In the genomic region with DNA sequence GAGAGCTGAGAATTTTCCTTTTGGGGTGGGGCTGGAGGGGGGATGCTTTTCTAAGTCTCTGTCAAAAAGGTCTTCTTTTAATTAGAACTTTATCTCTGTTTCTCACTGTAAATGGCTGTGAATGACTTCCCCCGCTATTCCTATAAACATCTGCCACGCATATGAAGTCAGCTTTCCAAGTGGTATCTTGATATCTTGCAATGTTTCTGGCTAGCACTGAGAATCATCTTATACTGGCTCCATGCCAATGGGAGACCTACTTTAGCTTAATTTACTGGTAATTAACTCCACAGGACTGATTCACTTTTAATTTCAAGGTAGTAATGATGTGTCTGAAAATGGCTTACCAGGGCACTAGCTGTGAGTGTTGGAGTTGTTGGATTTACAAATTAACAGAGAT, we compare ENCODE assay signal across 22 cellular contexts. TPM values are rescaled to one million over a fixed set of nuclear protein-coding genes. Genes with fewer than 3 reads are reported as not detected.
"Had no signal": no experiment of that assay in that cellular context is flagged by ENCODE, and none has a peak within 500 bp of the region (broad histone marks: within the 10 kb centered on the region; RNA-seq: fewer than 3 reads in every experiment).

No MANE protein-coding gene starts in this region.

- H3K36me3 ChIP-seq: prostate gland, transverse colon, vagina had no signal

- H3K4me3 ChIP-seq: lung, prostate gland, skin epidermis, transverse colon, vagina had no signal

- H3K27ac ChIP-seq: epithelial cell of prostate, prostate gland, skin epidermis, transverse colon, vagina had no signal

- H3K4me1 ChIP-seq: prostate gland had no signal

- DNase-seq: activated CD4-positive, alpha-beta T cell treated with anti-CD3 and anti-CD28 coated beads, Interleukin-2, amount 50 U/mL, for 48 hours; activated CD4-positive, CD25-positive, alpha-beta regulatory T cell treated with anti-CD3 and anti-CD28 coated beads, Interleukin-2, amount 50 U/mL, for 72 hours; activated naive CD4-positive, alpha-beta T cell treated with anti-CD3 and anti-CD28 coated beads for 36 hours; activated naive CD8-positive, alpha-beta T cell treated with anti-CD3 and anti-CD28 coated beads, Interleukin-2, amount 50 U/mL, for 24 hours; aorta; cerebellar nuclear complex; effector memory CD8-positive, alpha-beta T cell; foreskin melanocyte; midbrain; right cardiac atrium; stimulated activated CD4-positive, alpha-beta T cell treated with anti-CD3 and anti-CD28 coated beads, Interleukin-4, amount 100 ng/mL, for 24 hours; stimulated activated naive CD4-positive, alpha-beta T cell treated with Interleukin-2 at 50 U/mL for 16 hours; substantia nigra; transverse colon had no signal

- H3K9me3 ChIP-seq: prostate gland, transverse colon, vagina had no signal

- ATAC-seq: activated naive CD8-positive, alpha-beta T cell treated with anti-CD3 and anti-CD28 coated beads, Interleukin-2, amount 50 U/mL, for 24 hours; effector memory CD8-positive, alpha-beta T cell; right cardiac atrium had no signal

RNA-seq across cellular contexts. Expression of gene GPR88, which starts 4.3 kb away (rescaled TPM):
- total RNA-seq: activated naive CD4-positive, alpha-beta T cell treated with anti-CD3 and anti-CD28 coated beads for 36 hours; activated T-helper 2 cell treated with anti-CD3 and anti-CD28 coated beads, Interferon-gamma antibody, Interleukin-2, Interleukin-4, amounts not matched to agents 10 μg/mL and 5 μg/mL and 100 μg/mL, durations not matched to agents 14 hours and 24 hours and 36 hours; fibroblast of lung; neural crest cell had no signal
- polyA plus RNA-seq: fibroblast of lung had no signal
